26 cellular contexts compared by ENCODE assay signal in the genomic region with DNA sequence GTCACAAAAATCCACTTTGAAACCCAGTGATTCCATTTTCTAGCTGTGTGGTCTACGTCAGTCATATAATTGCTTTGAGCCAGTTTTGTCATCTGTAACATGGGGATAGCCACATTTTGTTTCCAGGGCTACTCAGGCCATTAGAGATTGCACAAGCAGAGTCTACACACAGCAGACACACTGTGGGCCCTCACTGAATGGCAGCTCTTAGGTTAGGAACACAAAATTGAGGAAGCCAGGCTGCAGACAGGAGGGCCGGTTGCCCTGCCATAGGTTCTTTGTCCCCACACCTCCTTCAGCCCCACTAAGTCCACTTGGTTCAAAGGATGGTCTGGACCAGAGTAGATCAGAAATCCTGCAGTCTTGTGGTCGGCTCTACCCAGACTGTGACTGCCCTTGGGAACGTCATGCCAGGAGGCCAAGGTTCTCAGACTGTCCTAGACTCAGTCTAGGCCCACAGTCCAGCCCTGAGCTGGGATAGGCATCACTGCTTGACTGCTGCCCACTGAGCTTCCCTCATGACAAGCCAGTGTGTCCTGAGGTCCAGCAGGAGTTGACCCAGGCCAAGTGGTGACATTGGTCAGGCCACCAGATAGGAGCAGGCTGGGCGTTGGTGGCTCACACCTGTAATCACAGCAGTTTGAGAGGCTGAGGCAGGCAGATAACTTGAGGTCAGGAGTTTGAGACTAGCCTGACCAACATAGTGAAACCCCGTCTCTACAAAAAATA. TPM values are rescaled to one million over a fixed set of nuclear protein-coding genes. Genes with fewer than 3 reads are reported as not detected.
DNase-seq lines count a peak whose midpoint lies in the region; ATAC-seq and TF ChIP-seq lines count a peak whose summit lies in the region.
"Had no signal": no experiment of that assay in that cellular context is flagged by ENCODE, and none has a peak within 500 bp of the region (broad histone marks: within the 10 kb centered on the region; RNA-seq: fewer than 3 reads in every experiment).

No MANE protein-coding gene starts in this region.

- peak; percentile 30 for DNase-seq in activated CD8-positive, alpha-beta memory T cell treated with anti-CD3 and anti-CD28 coated beads for 24 hours
- DNase-seq in activated CD8-positive, alpha-beta memory T cell treated with anti-CD3 and anti-CD28 coated beads, Interleukin-2, amount 50 U/mL, for 4 hours, result no peak
- peak; percentile 6 for DNase-seq in testis
- DNase-seq: activated CD4-positive, alpha-beta T cell treated with anti-CD3 and anti-CD28 coated beads for 1 hour; activated naive CD8-positive, alpha-beta T cell treated with anti-CD3 and anti-CD28 coated beads, Interleukin-2, amount 10 ng/mL, durations not matched to agents 7 days and 5 days; CD8-positive, alpha-beta memory T cell; effector memory CD8-positive, alpha-beta T cell; Kasumi-1; left colon; natural killer cell; NCI-H1048; NCI-H1930; NCI-H345; SHP77; stimulated activated CD4-positive, alpha-beta T cell treated with anti-CD3 and anti-CD28 coated beads, Interleukin-2, amount 100 ng/mL, for 48 hours; stimulated activated naive CD4-positive, alpha-beta T cell; thyroid gland had no signal

- no peak for TF ChIP-seq EP300 in neural cell (conservative IDR thresholded peaks at IDR 0.05; ENCODE audit: poor library complexity, severe bottlenecking)

- no peak for TF ChIP-seq RAD21 in neural cell (conservative IDR thresholded peaks at IDR 0.05)

- H3K79me2 ChIP-seq in neural cell (replicated peaks; ENCODE audit: insufficient read depth, low read length), result no peaks in the 10 kb centered on the region

- H3K4me1 ChIP-seq in ectodermal cell (ENCODE audit: control insufficient read depth, insufficient read depth, low read length) (peaks cover 62% of the 10 kb centered on the region), testis (no peaks in the 10 kb centered on the region)

- H2AFZ ChIP-seq in neural cell (ENCODE audit: low read depth, low read length), result no peak overlapping the region

- WGBS in ectodermal cell, 2 experiments, result 93 to 96% methylated on average over 6 of the region's 6 CpGs
- WGBS in testis, 2 donors, result 92 to 95% methylated on average over 5 to 6 of the region's 6 CpGs

- H3K9me2 ChIP-seq in neural cell (ENCODE audit: insufficient read depth, low read length), result no peaks in the 10 kb centered on the region

- H3K27ac ChIP-seq in ectodermal cell (ENCODE audit: insufficient read depth, low read depth, low read length, poor library complexity, severe bottlenecking) (peak overlapping the region; percentile 52), neural cell (ENCODE audit: low read length) (no peak overlapping the region), testis (no peak overlapping the region)
- H3K27ac ChIP-seq: thyroid gland had no signal

- H3K36me3 ChIP-seq in ectodermal cell (ENCODE audit: control insufficient read depth, insufficient read depth, low read length), result no peaks in the 10 kb centered on the region
- no peaks in the 10 kb centered on the region for H3K36me3 ChIP-seq in neural cell (ENCODE audit: insufficient read depth, low read length)
- H3K36me3 ChIP-seq in testis (ENCODE audit: low read depth, missing control alignments), result no peaks in the 10 kb centered on the region
- H3K36me3 ChIP-seq: esophagus muscularis mucosa, thyroid gland had no signal

- H3K27me3 ChIP-seq in ectodermal cell (ENCODE audit: control insufficient read depth, insufficient read depth, low read length, poor library complexity, severe bottlenecking) (no peaks in the 10 kb centered on the region), neural cell (ENCODE audit: insufficient read depth, low read depth, low read length) (no peaks in the 10 kb centered on the region), testis (no peaks in the 10 kb centered on the region)
- H3K27me3 ChIP-seq: esophagus muscularis mucosa, thyroid gland had no signal

- intact Hi-C loops in testis (cut with DNase I; ENCODE audit: low total_unique reads), result no loop called here

- peaks cover 5% of the 10 kb centered on the region for H3F3A ChIP-seq in neural cell (ENCODE audit: insufficient read depth, low read length, poor library complexity, severe bottlenecking)

- H3K9me3 ChIP-seq in ectodermal cell (ENCODE audit: control insufficient read depth, low read length) (no peaks in the 10 kb centered on the region), neural cell (ENCODE audit: low read length) (no peaks in the 10 kb centered on the region), testis (no peaks in the 10 kb centered on the region)
- H3K9me3 ChIP-seq: esophagus muscularis mucosa, thyroid gland had no signal

- no peak overlapping the region for H3K4me2 ChIP-seq in neural cell (ENCODE audit: low read length)

- no peak for TF ChIP-seq POLR2A in testis (IDR thresholded peaks at IDR 0.05)

- peak overlapping the region; percentile 13 for H3K9ac ChIP-seq in neural cell (ENCODE audit: low read length)

- ATAC-seq in HG03521 (IDR thresholded peaks at IDR 0.05; ENCODE audit: unreplicated experiment) (no peak), GM21423 (IDR thresholded peaks at IDR 0.05; ENCODE audit: unreplicated experiment) (no peak), GM18867 (IDR thresholded peaks at IDR 0.05; ENCODE audit: unreplicated experiment) (no peak)
- ATAC-seq: effector memory CD8-positive, alpha-beta T cell; left colon had no signal

- TF ChIP-seq CTCF in neural cell (IDR thresholded peaks at IDR 0.05; ENCODE audit: poor library complexity, severe bottlenecking), result no peak
- no peak for TF ChIP-seq CTCF in testis (IDR thresholded peaks at IDR 0.05)

- H4K20me1 ChIP-seq in neural cell (ENCODE audit: insufficient read depth), result no peaks in the 10 kb centered on the region

- H3K4me3 ChIP-seq in ectodermal cell (ENCODE audit: insufficient read depth, low read depth, low read length) (no peak overlapping the region), neural cell (ENCODE audit: low read length) (no peak overlapping the region), testis (no peak overlapping the region)
- H3K4me3 ChIP-seq: thyroid gland had no signal

TF ChIP-seq in neural cell, 6 proteins besides CTCF, POLR2A, EP300 and RAD21:
- TF ChIP-seq EZH2 (IDR thresholded peaks at IDR 0.05; ENCODE audit: borderline replicate concordance, insufficient read depth, low read length, poor library complexity, severe bottlenecking) (no peak), SMC3 (conservative IDR thresholded peaks at IDR 0.05; ENCODE audit: poor library complexity) (no peak), MXI1 (conservative IDR thresholded peaks at IDR 0.05; ENCODE audit: poor library complexity, severe bottlenecking) (no peak), POLR2AphosphoS5 (IDR thresholded peaks at IDR 0.05) (no peak), TAF1 (IDR thresholded peaks at IDR 0.05; ENCODE audit: low read depth) (no peak)
- TF ChIP-seq, protein P1, sequence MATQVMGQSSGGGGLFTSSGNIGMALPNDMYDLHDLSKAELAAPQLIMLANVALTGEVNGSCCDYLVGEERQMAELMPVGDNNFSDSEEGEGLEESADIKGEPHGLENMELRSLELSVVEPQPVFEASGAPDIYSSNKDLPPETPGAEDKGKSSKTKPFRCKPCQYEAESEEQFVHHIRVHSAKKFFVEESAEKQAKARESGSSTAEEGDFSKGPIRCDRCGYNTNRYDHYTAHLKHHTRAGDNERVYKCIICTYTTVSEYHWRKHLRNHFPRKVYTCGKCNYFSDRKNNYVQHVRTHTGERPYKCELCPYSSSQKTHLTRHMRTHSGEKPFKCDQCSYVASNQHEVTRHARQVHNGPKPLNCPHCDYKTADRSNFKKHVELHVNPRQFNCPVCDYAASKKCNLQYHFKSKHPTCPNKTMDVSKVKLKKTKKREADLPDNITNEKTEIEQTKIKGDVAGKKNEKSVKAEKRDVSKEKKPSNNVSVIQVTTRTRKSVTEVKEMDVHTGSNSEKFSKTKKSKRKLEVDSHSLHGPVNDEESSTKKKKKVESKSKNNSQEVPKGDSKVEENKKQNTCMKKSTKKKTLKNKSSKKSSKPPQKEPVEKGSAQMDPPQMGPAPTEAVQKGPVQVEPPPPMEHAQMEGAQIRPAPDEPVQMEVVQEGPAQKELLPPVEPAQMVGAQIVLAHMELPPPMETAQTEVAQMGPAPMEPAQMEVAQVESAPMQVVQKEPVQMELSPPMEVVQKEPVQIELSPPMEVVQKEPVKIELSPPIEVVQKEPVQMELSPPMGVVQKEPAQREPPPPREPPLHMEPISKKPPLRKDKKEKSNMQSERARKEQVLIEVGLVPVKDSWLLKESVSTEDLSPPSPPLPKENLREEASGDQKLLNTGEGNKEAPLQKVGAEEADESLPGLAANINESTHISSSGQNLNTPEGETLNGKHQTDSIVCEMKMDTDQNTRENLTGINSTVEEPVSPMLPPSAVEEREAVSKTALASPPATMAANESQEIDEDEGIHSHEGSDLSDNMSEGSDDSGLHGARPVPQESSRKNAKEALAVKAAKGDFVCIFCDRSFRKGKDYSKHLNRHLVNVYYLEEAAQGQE (IDR thresholded peaks at IDR 0.05; ENCODE audit: borderline replicate concordance), result no peak

RNA-seq across cellular contexts. Expression of a gene that starts 3.8 kb away (rescaled TPM):
- 0.46 TPM for polyA plus RNA-seq in ectodermal cell (2013, experiment 1 of 4)
- polyA plus RNA-seq in ectodermal cell (2013, experiment 2 of 4), result 0.44 TPM
- polyA plus RNA-seq in ectodermal cell (2013, experiment 3 of 4), result 0.32 TPM
- 0.57 TPM for polyA plus RNA-seq in ectodermal cell (2013, experiment 4 of 4)
- 0.08 and 0.12 TPM in 2 replicates for polyA plus RNA-seq in neural cell
- 0.49 and 0.69 TPM in 2 replicates for polyA minus RNA-seq in neural cell
- total RNA-seq in testis, result 1 to 10 TPM in 1 of 2 donors, under 1 TPM in 1; 0.87 to 1.3 TPM
- polyA plus RNA-seq in testis (ENCODE audit: insufficient read depth, low read depth, low replicate concordance), result 51.3 TPM
- total RNA-seq: A172; activated naive CD8-positive, alpha-beta T cell treated with anti-CD3 and anti-CD28 coated beads, Interleukin-2, amount 10 ng/mL, durations not matched to agents 7 days and 5 days; CD8-positive, alpha-beta memory T cell; left colon; mesothelial cell of epicardium; natural killer cell had no signal
- polyA plus RNA-seq: CD8-positive, alpha-beta memory T cell had no signal

RNA-seq across cellular contexts. Expression of a gene that starts 30.2 kb away (rescaled TPM):
- 54.9 TPM for polyA plus RNA-seq in ectodermal cell (2013, experiment 1 of 4)
- 53.1 TPM for polyA plus RNA-seq in ectodermal cell (2013, experiment 2 of 4)
- polyA plus RNA-seq in ectodermal cell (2013, experiment 3 of 4), result 46.4 TPM
- polyA plus RNA-seq in ectodermal cell (2013, experiment 4 of 4), result 51.8 TPM
- polyA plus RNA-seq in neural cell, result 123 and 137 TPM in 2 replicates
- 65.2 and 72.1 TPM in 2 replicates for polyA minus RNA-seq in neural cell
- total RNA-seq in testis, result 10 to 100 TPM; 47.5 to 48.7 TPM
- 57.9 TPM for polyA plus RNA-seq in testis (ENCODE audit: insufficient read depth, low read depth, low replicate concordance)

RNA-seq across cellular contexts. Expression of a gene that starts 31.2 kb away (rescaled TPM):
- 0.48 TPM for polyA plus RNA-seq in ectodermal cell (2013, experiment 1 of 4)
- 0.23 TPM for polyA plus RNA-seq in ectodermal cell (2013, experiment 2 of 4)
- polyA plus RNA-seq in ectodermal cell (2013, experiment 3 of 4), result 0.32 TPM
- polyA plus RNA-seq in ectodermal cell (2013, experiment 4 of 4), result 0.49 TPM
- polyA plus RNA-seq in neural cell (not detected in 2 replicates), testis (ENCODE audit: insufficient read depth, low read depth, low replicate concordance) (0.44 TPM)
- not detected in 2 replicates for polyA minus RNA-seq in neural cell
- total RNA-seq in testis, result under 1 TPM; 0.12 to 0.39 TPM
- total RNA-seq: A172; activated naive CD8-positive, alpha-beta T cell treated with anti-CD3 and anti-CD28 coated beads, Interleukin-2, amount 10 ng/mL, durations not matched to agents 7 days and 5 days; frontal cortex; left colon; mesothelial cell of epicardium; natural killer cell; thyroid gland had no signal
- polyA plus RNA-seq: CD8-positive, alpha-beta memory T cell had no signal

Comparison
In these comparisons a context has a peak if more than half of its experiments do, and no peak if none do; other contexts are left out.
1. RNA of a gene that starts 3.8 kb away (polyA plus RNA-seq): 51.3 TPM in testis (single experiment); 0.08 to 0.12 TPM in neural cell; every median in the first group is over 10 times any median in the second.